Comparison of ENCODE assay signal across 3 cellular contexts in the genomic region with DNA sequence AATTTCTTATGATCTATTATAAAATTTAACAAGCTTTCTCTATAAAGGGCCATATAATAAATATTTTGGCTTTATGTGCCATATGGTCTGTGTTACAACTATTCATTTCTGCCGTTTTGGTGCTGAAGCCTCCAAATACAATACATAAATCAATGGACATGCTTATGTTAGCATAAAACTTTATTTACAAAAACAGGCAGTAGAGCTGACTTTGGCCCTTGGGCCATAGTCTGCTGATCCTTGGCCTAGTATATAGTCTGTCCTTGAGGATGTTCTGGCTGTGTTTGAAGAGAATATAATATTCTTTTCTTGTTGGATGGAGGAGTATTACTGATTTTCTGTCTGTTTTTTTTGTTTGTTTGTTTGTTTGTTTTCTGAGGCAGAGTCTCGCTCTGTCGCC.
TF ChIP-seq lines count a peak whose summit lies in the region.

No MANE protein-coding gene starts in this region.

TF ChIP-seq in HepG2, 621 proteins besides CTCF, POLR2A, EP300 and RAD21:
- TF ChIP-seq BORCS8-MEF2B (CRISPR knock-in tag; IDR thresholded peaks at IDR 0.05) = no peak
- TF ChIP-seq, protein P1, sequence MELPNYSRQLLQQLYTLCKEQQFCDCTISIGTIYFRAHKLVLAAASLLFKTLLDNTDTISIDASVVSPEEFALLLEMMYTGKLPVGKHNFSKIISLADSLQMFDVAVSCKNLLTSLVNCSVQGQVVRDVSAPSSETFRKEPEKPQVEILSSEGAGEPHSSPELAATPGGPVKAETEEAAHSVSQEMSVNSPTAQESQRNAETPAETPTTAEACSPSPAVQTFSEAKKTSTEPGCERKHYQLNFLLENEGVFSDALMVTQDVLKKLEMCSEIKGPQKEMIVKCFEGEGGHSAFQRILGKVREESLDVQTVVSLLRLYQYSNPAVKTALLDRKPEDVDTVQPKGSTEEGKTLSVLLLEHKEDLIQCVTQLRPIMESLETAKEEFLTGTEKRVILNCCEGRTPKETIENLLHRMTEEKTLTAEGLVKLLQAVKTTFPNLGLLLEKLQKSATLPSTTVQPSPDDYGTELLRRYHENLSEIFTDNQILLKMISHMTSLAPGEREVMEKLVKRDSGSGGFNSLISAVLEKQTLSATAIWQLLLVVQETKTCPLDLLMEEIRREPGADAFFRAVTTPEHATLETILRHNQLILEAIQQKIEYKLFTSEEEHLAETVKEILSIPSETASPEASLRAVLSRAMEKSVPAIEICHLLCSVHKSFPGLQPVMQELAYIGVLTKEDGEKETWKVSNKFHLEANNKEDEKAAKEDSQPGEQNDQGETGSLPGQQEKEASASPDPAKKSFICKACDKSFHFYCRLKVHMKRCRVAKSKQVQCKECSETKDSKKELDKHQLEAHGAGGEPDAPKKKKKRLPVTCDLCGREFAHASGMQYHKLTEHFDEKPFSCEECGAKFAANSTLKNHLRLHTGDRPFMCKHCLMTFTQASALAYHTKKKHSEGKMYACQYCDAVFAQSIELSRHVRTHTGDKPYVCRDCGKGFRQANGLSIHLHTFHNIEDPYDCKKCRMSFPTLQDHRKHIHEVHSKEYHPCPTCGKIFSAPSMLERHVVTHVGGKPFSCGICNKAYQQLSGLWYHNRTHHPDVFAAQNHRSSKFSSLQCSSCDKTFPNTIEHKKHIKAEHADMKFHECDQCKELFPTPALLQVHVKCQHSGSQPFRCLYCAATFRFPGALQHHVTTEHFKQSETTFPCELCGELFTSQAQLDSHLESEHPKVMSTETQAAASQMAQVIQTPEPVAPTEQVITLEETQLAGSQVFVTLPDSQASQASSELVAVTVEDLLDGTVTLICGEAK (IDR thresholded peaks at IDR 0.05) = peak; percentile 34; the same call in 1 of the 2 replicates
- TF ChIP-seq, protein P1 (CRISPR knock-in tag; IDR thresholded peaks at IDR 0.05) = peak; percentile 83; the same call in 1 of the 2 replicates

TF ChIP-seq in GM12878, 131 proteins besides CTCF, POLR2A, EP300 and RAD21:
- TF ChIP-seq NR2C2 (IDR thresholded peaks at IDR 0.05; ENCODE audit: borderline replicate concordance, control insufficient read depth, insufficient read length, low read depth) (no peak), SMAD1 (IDR thresholded peaks at IDR 0.05; ENCODE audit: low read depth, partially characterized antibody) (no peak), CHD2 (IDR thresholded peaks at IDR 0.05; ENCODE audit: borderline replicate concordance, low read depth, low read length) (no peak), ZSCAN29 (IDR thresholded peaks at IDR 0.05) (no peak), MEF2A (IDR thresholded peaks at IDR 0.05; ENCODE audit: insufficient read depth, low read depth, low read length) (no peak), WRNIP1 (IDR thresholded peaks at IDR 0.05; ENCODE audit: borderline replicate concordance, low read depth, low read length) (no peak), CREB1 (IDR thresholded peaks at IDR 0.05; ENCODE audit: low read depth) (no peak)
- TF ChIP-seq, protein P1 (IDR thresholded peaks at IDR 0.05; ENCODE audit: borderline replicate concordance) = peak; percentile 71
- TF ChIP-seq, protein P2, sequence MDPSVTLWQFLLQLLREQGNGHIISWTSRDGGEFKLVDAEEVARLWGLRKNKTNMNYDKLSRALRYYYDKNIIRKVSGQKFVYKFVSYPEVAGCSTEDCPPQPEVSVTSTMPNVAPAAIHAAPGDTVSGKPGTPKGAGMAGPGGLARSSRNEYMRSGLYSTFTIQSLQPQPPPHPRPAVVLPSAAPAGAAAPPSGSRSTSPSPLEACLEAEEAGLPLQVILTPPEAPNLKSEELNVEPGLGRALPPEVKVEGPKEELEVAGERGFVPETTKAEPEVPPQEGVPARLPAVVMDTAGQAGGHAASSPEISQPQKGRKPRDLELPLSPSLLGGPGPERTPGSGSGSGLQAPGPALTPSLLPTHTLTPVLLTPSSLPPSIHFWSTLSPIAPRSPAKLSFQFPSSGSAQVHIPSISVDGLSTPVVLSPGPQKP (IDR thresholded peaks at IDR 0.05; ENCODE audit: low read depth, low read length) = no peak

TF ChIP-seq in K562, 482 proteins besides CTCF, POLR2A, EP300 and RAD21:
- TF ChIP-seq, protein P1 (IDR thresholded peaks at IDR 0.05) = peak; percentile 77
- TF ChIP-seq, protein P1 (CRISPR knock-in tag; IDR thresholded peaks at IDR 0.05) = peak; percentile 63; the same call in 1 of the 2 replicates
- TF ChIP-seq CC2D1A (IDR thresholded peaks at IDR 0.05) (no peak), RFX1 (IDR thresholded peaks at IDR 0.05) (no peak), GATA2 (CRISPR knock-in tag; IDR thresholded peaks at IDR 0.05) (no peak), KAT8 (IDR thresholded peaks at IDR 0.05; ENCODE audit: low read depth) (no peak), ZFPM2 (CRISPR knock-in tag; IDR thresholded peaks at IDR 0.05) (no peak), NCOA6 (IDR thresholded peaks at IDR 0.05) (no peak)
